In the genomic region with DNA sequence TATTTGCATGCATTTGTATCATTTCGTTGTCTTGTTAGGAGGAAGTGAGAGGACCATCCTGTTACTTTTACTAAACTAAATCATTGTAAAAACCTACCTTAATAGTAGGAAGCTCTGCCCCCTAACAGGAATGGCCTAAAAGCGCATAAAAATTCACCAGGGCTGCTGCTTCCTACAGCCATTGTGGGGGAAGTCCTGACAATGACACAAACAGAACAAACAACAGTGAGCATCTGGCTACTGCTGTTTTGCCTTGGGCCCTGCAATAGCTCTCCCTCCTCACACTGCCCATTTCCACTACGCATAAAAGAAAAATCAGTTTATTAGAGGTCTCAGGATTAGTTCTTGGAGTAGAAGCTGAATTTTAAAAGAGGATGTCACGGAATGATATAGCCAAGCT, we compare ENCODE assay signal across 2 cellular contexts.
TF ChIP-seq lines count a peak whose summit lies in the region.

No MANE protein-coding gene starts in this region.

TF ChIP-seq in GM23338, 12 proteins besides CTCF, POLR2A, EP300 and RAD21 (continued from another document and continues in another):
- TF ChIP-seq, protein P1, sequence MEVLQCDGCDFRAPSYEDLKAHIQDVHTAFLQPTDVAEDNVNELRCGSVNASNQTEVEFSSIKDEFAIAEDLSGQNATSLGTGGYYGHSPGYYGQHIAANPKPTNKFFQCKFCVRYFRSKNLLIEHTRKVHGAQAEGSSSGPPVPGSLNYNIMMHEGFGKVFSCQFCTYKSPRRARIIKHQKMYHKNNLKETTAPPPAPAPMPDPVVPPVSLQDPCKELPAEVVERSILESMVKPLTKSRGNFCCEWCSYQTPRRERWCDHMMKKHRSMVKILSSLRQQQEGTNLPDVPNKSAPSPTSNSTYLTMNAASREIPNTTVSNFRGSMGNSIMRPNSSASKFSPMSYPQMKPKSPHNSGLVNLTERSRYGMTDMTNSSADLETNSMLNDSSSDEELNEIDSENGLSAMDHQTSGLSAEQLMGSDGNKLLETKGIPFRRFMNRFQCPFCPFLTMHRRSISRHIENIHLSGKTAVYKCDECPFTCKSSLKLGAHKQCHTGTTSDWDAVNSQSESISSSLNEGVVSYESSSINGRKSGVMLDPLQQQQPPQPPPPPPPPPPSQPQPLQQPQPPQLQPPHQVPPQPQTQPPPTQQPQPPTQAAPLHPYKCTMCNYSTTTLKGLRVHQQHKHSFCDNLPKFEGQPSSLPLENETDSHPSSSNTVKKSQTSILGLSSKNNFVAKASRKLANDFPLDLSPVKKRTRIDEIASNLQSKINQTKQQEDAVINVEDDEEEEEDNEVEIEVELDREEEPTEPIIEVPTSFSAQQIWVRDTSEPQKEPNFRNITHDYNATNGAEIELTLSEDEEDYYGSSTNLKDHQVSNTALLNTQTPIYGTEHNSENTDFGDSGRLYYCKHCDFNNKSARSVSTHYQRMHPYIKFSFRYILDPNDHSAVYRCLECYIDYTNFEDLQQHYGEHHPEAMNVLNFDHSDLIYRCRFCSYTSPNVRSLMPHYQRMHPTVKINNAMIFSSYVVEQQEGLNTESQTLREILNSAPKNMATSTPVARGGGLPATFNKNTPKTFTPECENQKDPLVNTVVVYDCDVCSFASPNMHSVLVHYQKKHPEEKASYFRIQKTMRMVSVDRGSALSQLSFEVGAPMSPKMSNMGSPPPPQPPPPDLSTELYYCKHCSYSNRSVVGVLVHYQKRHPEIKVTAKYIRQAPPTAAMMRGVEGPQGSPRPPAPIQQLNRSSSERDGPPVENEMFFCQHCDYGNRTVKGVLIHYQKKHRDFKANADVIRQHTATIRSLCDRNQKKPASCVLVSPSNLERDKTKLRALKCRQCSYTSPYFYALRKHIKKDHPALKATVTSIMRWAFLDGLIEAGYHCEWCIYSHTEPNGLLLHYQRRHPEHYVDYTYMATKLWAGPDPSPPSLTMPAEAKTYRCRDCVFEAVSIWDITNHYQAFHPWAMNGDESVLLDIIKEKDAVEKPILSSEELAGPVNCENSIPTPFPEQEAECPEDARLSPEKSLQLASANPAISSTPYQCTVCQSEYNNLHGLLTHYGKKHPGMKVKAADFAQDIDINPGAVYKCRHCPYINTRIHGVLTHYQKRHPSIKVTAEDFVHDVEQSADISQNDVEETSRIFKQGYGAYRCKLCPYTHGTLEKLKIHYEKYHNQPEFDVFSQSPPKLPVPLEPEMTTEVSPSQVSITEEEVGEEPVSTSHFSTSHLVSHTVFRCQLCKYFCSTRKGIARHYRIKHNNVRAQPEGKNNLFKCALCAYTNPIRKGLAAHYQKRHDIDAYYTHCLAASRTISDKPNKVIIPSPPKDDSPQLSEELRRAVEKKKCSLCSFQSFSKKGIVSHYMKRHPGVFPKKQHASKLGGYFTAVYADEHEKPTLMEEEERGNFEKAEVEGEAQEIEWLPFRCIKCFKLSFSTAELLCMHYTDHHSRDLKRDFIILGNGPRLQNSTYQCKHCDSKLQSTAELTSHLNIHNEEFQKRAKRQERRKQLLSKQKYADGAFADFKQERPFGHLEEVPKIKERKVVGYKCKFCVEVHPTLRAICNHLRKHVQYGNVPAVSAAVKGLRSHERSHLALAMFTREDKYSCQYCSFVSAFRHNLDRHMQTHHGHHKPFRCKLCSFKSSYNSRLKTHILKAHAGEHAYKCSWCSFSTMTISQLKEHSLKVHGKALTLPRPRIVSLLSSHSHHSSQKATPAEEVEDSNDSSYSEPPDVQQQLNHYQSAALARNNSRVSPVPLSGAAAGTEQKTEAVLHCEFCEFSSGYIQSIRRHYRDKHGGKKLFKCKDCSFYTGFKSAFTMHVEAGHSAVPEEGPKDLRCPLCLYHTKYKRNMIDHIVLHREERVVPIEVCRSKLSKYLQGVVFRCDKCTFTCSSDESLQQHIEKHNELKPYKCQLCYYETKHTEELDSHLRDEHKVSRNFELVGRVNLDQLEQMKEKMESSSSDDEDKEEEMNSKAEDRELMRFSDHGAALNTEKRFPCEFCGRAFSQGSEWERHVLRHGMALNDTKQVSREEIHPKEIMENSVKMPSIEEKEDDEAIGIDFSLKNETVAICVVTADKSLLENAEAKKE (CRISPR knock-in tag; IDR thresholded peaks at IDR 0.05) = no peak
- TF ChIP-seq EZH2phosphoT487 (IDR thresholded peaks at IDR 0.05; ENCODE audit: unreplicated experiment) (no peak), EZH2 (IDR thresholded peaks at IDR 0.05; ENCODE audit: low read depth, unreplicated experiment) (no peak), ZNF331 (CRISPR knock-in tag; IDR thresholded peaks at IDR 0.05; ENCODE audit: low read depth) (no peak), CREB1 (CRISPR knock-in tag; IDR thresholded peaks at IDR 0.05; ENCODE audit: low read depth) (no peak), POLR2AphosphoS5 (IDR thresholded peaks at IDR 0.05; ENCODE audit: low read depth) (no peak), NANOG (IDR thresholded peaks at IDR 0.05; ENCODE audit: borderline replicate concordance) (no peak), JUNB (IDR thresholded peaks at IDR 0.05; ENCODE audit: unreplicated experiment) (no peak), ZNF114 (CRISPR knock-in tag; IDR thresholded peaks at IDR 0.05) (no peak)
- TF ChIP-seq, protein P2, sequence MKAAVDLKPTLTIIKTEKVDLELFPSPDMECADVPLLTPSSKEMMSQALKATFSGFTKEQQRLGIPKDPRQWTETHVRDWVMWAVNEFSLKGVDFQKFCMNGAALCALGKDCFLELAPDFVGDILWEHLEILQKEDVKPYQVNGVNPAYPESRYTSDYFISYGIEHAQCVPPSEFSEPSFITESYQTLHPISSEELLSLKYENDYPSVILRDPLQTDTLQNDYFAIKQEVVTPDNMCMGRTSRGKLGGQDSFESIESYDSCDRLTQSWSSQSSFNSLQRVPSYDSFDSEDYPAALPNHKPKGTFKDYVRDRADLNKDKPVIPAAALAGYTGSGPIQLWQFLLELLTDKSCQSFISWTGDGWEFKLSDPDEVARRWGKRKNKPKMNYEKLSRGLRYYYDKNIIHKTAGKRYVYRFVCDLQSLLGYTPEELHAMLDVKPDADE (IDR thresholded peaks at IDR 0.05) = no peak

TF ChIP-seq in WTC11, 78 proteins besides CTCF, POLR2A, EP300 and RAD21 (continued from another document):
- TF ChIP-seq, protein P3, sequence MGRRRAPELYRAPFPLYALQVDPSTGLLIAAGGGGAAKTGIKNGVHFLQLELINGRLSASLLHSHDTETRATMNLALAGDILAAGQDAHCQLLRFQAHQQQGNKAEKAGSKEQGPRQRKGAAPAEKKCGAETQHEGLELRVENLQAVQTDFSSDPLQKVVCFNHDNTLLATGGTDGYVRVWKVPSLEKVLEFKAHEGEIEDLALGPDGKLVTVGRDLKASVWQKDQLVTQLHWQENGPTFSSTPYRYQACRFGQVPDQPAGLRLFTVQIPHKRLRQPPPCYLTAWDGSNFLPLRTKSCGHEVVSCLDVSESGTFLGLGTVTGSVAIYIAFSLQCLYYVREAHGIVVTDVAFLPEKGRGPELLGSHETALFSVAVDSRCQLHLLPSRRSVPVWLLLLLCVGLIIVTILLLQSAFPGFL (CRISPR knock-in tag; IDR thresholded peaks at IDR 0.05; ENCODE audit: borderline replicate concordance) = no peak
- TF ChIP-seq JAZF1 (CRISPR knock-in tag; IDR thresholded peaks at IDR 0.05) = no peak
- TF ChIP-seq, protein P4, sequence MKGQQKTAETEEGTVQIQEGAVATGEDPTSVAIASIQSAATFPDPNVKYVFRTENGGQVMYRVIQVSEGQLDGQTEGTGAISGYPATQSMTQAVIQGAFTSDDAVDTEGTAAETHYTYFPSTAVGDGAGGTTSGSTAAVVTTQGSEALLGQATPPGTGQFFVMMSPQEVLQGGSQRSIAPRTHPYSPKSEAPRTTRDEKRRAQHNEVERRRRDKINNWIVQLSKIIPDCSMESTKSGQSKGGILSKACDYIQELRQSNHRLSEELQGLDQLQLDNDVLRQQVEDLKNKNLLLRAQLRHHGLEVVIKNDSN (CRISPR knock-in tag; IDR thresholded peaks at IDR 0.05) = no peak
- TF ChIP-seq, protein P5, sequence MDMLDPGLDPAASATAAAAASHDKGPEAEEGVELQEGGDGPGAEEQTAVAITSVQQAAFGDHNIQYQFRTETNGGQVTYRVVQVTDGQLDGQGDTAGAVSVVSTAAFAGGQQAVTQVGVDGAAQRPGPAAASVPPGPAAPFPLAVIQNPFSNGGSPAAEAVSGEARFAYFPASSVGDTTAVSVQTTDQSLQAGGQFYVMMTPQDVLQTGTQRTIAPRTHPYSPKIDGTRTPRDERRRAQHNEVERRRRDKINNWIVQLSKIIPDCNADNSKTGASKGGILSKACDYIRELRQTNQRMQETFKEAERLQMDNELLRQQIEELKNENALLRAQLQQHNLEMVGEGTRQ (CRISPR knock-in tag; IDR thresholded peaks at IDR 0.05) = no peak
- TF ChIP-seq ZNF219 (CRISPR knock-in tag; IDR thresholded peaks at IDR 0.05; ENCODE audit: borderline replicate concordance) = no peak
- no peak for TF ChIP-seq SMAD3 (CRISPR knock-in tag; IDR thresholded peaks at IDR 0.05; ENCODE audit: borderline replicate concordance)
- no peak for TF ChIP-seq ETV6 (CRISPR knock-in tag; IDR thresholded peaks at IDR 0.05)
- TF ChIP-seq, protein P6, sequence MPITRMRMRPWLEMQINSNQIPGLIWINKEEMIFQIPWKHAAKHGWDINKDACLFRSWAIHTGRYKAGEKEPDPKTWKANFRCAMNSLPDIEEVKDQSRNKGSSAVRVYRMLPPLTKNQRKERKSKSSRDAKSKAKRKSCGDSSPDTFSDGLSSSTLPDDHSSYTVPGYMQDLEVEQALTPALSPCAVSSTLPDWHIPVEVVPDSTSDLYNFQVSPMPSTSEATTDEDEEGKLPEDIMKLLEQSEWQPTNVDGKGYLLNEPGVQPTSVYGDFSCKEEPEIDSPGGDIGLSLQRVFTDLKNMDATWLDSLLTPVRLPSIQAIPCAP (CRISPR knock-in tag; IDR thresholded peaks at IDR 0.05) = no peak
- TF ChIP-seq ELF4 (CRISPR knock-in tag; IDR thresholded peaks at IDR 0.05; ENCODE audit: low read depth) = no peak
